Comparison of ENCODE assay signal across 9 cellular contexts in the genomic region with DNA sequence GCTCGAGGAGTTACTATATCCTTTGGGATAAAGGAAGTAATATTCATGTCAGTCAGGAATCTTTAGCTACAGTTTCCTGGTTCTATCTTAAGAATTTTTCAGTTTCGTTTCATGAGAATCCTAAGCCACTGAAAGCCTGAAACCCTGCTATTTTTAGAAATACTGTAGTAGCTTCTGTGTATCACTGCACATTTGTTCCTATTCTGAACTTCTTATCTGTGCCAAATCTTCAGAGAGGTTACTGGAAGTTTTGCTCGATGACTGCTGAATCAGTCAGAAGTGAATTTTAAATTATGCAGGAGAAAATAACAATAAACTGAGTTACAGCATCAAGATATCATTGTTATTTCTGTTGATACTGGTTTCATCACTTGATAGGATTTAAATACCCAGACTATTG.
DNase-seq lines count a peak whose midpoint lies in the region; ATAC-seq and TF ChIP-seq lines count a peak whose summit lies in the region.
"Had no signal": no experiment of that assay in that cellular context is flagged by ENCODE, and none has a peak within 500 bp of the region (broad histone marks: within the 10 kb centered on the region; RNA-seq: fewer than 3 reads in every experiment).

No MANE protein-coding gene starts in this region.

- H3K9me3 Mint-ChIP-seq in WTC11, result peaks cover 16% of the 10 kb centered on the region

- no peak overlapping the region for H3K4me3 Mint-ChIP-seq in WTC11

- TF ChIP-seq CTCF in AG04450 (IDR thresholded peaks at IDR 0.05; ENCODE audit: low read depth, low read length), result no peak
- no peak for TF ChIP-seq CTCF in MM.1S (IDR thresholded peaks at IDR 0.05; ENCODE audit: low read length)
- TF ChIP-seq CTCF in fibroblast of pulmonary artery (IDR thresholded peaks at IDR 0.05; ENCODE audit: low read length, missing control alignments), result no peak
- TF ChIP-seq CTCF in WTC11 (IDR thresholded peaks at IDR 0.05), result no peak

- no peaks in the 10 kb centered on the region for H3K27me3 ChIP-seq in AG04450 (ENCODE audit: control insufficient read depth, insufficient read depth, low read length)
- no peaks in the 10 kb centered on the region for H3K27me3 ChIP-seq in MM.1S (replicated peaks; ENCODE audit: insufficient read depth, low read length)

- H3K9me3 ChIP-seq in AG04450 (ENCODE audit: control insufficient read depth, insufficient read depth, low read length) (no peaks in the 10 kb centered on the region; the same call in 1 of the 2 replicates), MM.1S (replicated peaks; ENCODE audit: insufficient read depth, low read length) (no peaks in the 10 kb centered on the region)
- H3K9me3 ChIP-seq: Caco-2 had no signal

- H3K36me3 ChIP-seq in MM.1S (replicated peaks; ENCODE audit: insufficient read depth, low read length), result no peaks in the 10 kb centered on the region

- peak overlapping the region; percentile 18; the same call in 1 of the 2 replicates for H3K9ac ChIP-seq in MM.1S (ENCODE audit: low read length)

- H3K27ac Mint-ChIP-seq in WTC11, result no peak overlapping the region

- H3F3A ChIP-seq in MM.1S (ENCODE audit: insufficient read depth, low read length), result peaks cover 16% of the 10 kb centered on the region

- H3K4me2 ChIP-seq in MM.1S (ENCODE audit: low read depth, low read length), result peak overlapping the region; percentile 62

- peaks cover 19% of the 10 kb centered on the region for H3K36me3 Mint-ChIP-seq in WTC11

- no peaks in the 10 kb centered on the region for H3K9me2 ChIP-seq in MM.1S (replicated peaks; ENCODE audit: insufficient read depth, low read length)

- peak; percentile 8 for DNase-seq in AG04450 (ENCODE audit: low read depth, low spot score)
- DNase-seq in MM.1S, result peak; percentile 74
- peak; percentile 41 for DNase-seq in fibroblast of pulmonary artery (ENCODE audit: low read depth)
- DNase-seq in NCI-H526 treated with DMSO at 0.1 percent for 48 hours (lab: John Stamatoyannopoulos, UW), result no peak
- DNase-seq in occipital lobe (lab: John Stamatoyannopoulos, UW), result no peak
- DNase-seq in SW 1271 (lab: John Stamatoyannopoulos, UW), result no peak
- no peak for DNase-seq in WTC11 (ENCODE audit: low spot score)
- DNase-seq: Caco-2 had no signal

- peaks cover 51% of the 10 kb centered on the region for H3K4me1 Mint-ChIP-seq in WTC11

- peaks cover 44% of the 10 kb centered on the region for H3K4me1 ChIP-seq in MM.1S (ENCODE audit: low read length)
- H3K4me1 ChIP-seq: Caco-2 had no signal

- no peaks in the 10 kb centered on the region for H3K27me3 Mint-ChIP-seq in WTC11 (ENCODE audit: low read depth)

- H3K27ac ChIP-seq in AG04450 (ENCODE audit: low read depth, low read length) (no peak overlapping the region), MM.1S (ENCODE audit: low read length) (peak overlapping the region; percentile 63)

- CTCF ChIA-PET in AG04450 (lab: Charles Lee) (no interaction called here), WTC11 (lab: Charles Lee) (interaction anchor here (1.8 kb wide), 1 partner anchor 13 kb away, joined by 4 read pairs; no protein-coding TSS in a partner anchor)

- H2AFZ ChIP-seq in MM.1S (ENCODE audit: low read length), result no peak overlapping the region

- POLR2A ChIA-PET in AG04450 (lab: Yijun Ruan, JAX) (interaction anchor here (0.7 kb wide), 1 partner anchor 880 kb away, joined by 3 read pairs; no protein-coding TSS in a partner anchor), WTC11 (lab: Charles Lee) (no interaction called here)

- no peaks in the 10 kb centered on the region for H3K79me2 ChIP-seq in MM.1S (ENCODE audit: low read length)

- peak overlapping the region; percentile 41 for H3K4me3 ChIP-seq in AG04450 (ENCODE audit: low read depth, low read length)
- H3K4me3 ChIP-seq in MM.1S (ENCODE audit: low read length), result peak overlapping the region; percentile 12; the same call in 1 of the 2 replicates
- peak overlapping the region; percentile 10 for H3K4me3 ChIP-seq in fibroblast of pulmonary artery (replicated peaks; ENCODE audit: low read depth, low read length)

- ATAC-seq in GM21526 (IDR thresholded peaks at IDR 0.05; ENCODE audit: low FRiP score, unreplicated experiment) (peak; percentile 49), WTC11 (no peak)

- no peaks in the 10 kb centered on the region for H4K20me1 ChIP-seq in MM.1S (ENCODE audit: insufficient read depth, low read length)

TF ChIP-seq in WTC11, 78 proteins besides CTCF, POLR2A, EP300 and RAD21:
- TF ChIP-seq ZNF121 (CRISPR knock-in tag; IDR thresholded peaks at IDR 0.05) (no peak), TEAD4 (CRISPR knock-in tag; IDR thresholded peaks at IDR 0.05) (no peak), JAZF1 (CRISPR knock-in tag; IDR thresholded peaks at IDR 0.05) (no peak), ZNF232 (CRISPR knock-in tag; IDR thresholded peaks at IDR 0.05) (no peak), ZNF671 (CRISPR knock-in tag; IDR thresholded peaks at IDR 0.05) (no peak), ESRRA (CRISPR knock-in tag; IDR thresholded peaks at IDR 0.05; ENCODE audit: borderline replicate concordance) (no peak), KAT7 (CRISPR knock-in tag; IDR thresholded peaks at IDR 0.05; ENCODE audit: borderline replicate concordance) (no peak)
- TF ChIP-seq, protein P1, sequence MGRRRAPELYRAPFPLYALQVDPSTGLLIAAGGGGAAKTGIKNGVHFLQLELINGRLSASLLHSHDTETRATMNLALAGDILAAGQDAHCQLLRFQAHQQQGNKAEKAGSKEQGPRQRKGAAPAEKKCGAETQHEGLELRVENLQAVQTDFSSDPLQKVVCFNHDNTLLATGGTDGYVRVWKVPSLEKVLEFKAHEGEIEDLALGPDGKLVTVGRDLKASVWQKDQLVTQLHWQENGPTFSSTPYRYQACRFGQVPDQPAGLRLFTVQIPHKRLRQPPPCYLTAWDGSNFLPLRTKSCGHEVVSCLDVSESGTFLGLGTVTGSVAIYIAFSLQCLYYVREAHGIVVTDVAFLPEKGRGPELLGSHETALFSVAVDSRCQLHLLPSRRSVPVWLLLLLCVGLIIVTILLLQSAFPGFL (CRISPR knock-in tag; IDR thresholded peaks at IDR 0.05; ENCODE audit: borderline replicate concordance), result no peak
- TF ChIP-seq, protein P2, sequence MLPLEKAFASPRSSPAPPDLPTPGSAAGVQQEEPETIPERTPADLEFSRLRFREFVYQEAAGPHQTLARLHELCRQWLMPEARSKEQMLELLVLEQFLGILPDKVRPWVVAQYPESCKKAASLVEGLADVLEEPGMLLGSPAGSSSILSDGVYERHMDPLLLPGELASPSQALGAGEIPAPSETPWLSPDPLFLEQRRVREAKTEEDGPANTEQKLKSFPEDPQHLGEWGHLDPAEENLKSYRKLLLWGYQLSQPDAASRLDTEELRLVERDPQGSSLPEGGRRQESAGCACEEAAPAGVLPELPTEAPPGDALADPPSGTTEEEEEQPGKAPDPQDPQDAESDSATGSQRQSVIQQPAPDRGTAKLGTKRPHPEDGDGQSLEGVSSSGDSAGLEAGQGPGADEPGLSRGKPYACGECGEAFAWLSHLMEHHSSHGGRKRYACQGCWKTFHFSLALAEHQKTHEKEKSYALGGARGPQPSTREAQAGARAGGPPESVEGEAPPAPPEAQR (CRISPR knock-in tag; IDR thresholded peaks at IDR 0.05), result no peak
- TF ChIP-seq, protein P3, sequence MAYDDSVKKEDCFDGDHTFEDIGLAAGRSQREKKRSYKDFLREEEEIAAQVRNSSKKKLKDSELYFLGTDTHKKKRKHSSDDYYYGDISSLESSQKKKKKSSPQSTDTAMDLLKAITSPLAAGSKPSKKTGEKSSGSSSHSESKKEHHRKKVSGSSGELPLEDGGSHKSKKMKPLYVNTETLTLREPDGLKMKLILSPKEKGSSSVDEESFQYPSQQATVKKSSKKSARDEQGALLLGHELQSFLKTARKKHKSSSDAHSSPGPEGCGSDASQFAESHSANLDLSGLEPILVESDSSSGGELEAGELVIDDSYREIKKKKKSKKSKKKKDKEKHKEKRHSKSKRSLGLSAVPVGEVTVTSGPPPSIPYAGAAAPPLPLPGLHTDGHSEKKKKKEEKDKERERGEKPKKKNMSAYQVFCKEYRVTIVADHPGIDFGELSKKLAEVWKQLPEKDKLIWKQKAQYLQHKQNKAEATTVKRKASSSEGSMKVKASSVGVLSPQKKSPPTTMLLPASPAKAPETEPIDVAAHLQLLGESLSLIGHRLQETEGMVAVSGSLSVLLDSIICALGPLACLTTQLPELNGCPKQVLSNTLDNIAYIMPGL (CRISPR knock-in tag; IDR thresholded peaks at IDR 0.05), result no peak
- TF ChIP-seq, protein P4, sequence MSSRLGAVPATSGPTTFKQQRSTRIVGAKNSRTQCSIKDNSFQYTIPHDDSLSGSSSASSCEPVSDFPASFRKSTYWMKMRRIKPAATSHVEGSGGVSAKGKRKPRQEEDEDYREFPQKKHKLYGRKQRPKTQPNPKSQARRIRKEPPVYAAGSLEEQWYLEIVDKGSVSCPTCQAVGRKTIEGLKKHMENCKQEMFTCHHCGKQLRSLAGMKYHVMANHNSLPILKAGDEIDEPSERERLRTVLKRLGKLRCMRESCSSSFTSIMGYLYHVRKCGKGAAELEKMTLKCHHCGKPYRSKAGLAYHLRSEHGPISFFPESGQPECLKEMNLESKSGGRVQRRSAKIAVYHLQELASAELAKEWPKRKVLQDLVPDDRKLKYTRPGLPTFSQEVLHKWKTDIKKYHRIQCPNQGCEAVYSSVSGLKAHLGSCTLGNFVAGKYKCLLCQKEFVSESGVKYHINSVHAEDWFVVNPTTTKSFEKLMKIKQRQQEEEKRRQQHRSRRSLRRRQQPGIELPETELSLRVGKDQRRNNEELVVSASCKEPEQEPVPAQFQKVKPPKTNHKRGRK (CRISPR knock-in tag; IDR thresholded peaks at IDR 0.05; ENCODE audit: borderline replicate concordance), result no peak

Comparison
In these comparisons a context has a peak if more than half of its experiments do, and no peak if none do; other contexts are left out.
1. DNase-seq: peak in AG04450 (single experiment), MM.1S (single experiment) and fibroblast of pulmonary artery (single experiment); none in NCI-H526 treated with DMSO at 0.1 percent for 48 hours (single experiment), occipital lobe (single experiment), SW 1271 (0 of 2) and WTC11 (single experiment).
2. Peak in every context shown above with its lines, with median percentiles within 50 percentile points of each other: H3K4me3 ChIP-seq.